ENCODE assay signal across 23 cellular contexts in genomic region chr21:42016364-42016985, GRCh38. TPM values are rescaled to one million over a fixed set of nuclear protein-coding genes. Genes with fewer than 3 reads are reported as not detected.
DNase-seq lines count a peak whose midpoint lies in the region; ATAC-seq and TF ChIP-seq lines count a peak whose summit lies in the region.
"Had no signal": no experiment of that assay in that cellular context is flagged by ENCODE, and none has a peak within 500 bp of the region (broad histone marks: within the 10 kb centered on the region; RNA-seq: fewer than 3 reads in every experiment).

No MANE protein-coding gene starts in this region.

- BruUV-seq in PC-3 (replicated peaks; lab: Mats Ljungman, UMichigan), result no TSS peak

- H2AFZ ChIP-seq in PC-3 (ENCODE audit: low read length), result no peak overlapping the region
- H2AFZ ChIP-seq in osteoblast (ENCODE audit: low read length), result no peak overlapping the region

- H4K20me1 ChIP-seq in PC-3 (ENCODE audit: low read length) (no peaks in the 10 kb centered on the region), osteoblast (ENCODE audit: insufficient read depth, low read length) (no peaks in the 10 kb centered on the region)

- intact Hi-C loops in PC-3 (cut with micrococcal nuclease), result no loop called here

- POLR2A ChIA-PET in AG04450 (lab: Yijun Ruan, JAX), result no interaction called here
- POLR2A ChIA-PET in PC-3 (lab: Charles Lee; ENCODE audit: unreplicated experiment), result no interaction called here

- H3K27me3 ChIP-seq in AG04450 (ENCODE audit: control insufficient read depth, insufficient read depth, low read length) (no peaks in the 10 kb centered on the region), PC-3 (ENCODE audit: low read length) (no peaks in the 10 kb centered on the region), osteoblast (ENCODE audit: insufficient read depth, low read length) (peaks cover 9% of the 10 kb centered on the region)
- H3K27me3 ChIP-seq: SJSA1 had no signal

- DNase-seq in AG04450 (ENCODE audit: low read depth, low spot score), result no peak
- DNase-seq in PC-3, result peak; percentile 9
- DNase-seq in fibroblast of villous mesenchyme (ENCODE audit: low read depth), result peak; percentile 76
- DNase-seq in osteoblast (ENCODE audit: insufficient read length, low spot score, missing footprints), result peak; percentile 58
- no peak for DNase-seq in activated CD4-positive, alpha-beta T cell treated with anti-CD3 and anti-CD28 coated beads, Interleukin-2, amount 50 U/mL, for 48 hours
- no peak for DNase-seq in AG08395 (ENCODE audit: low spot score)
- no peak for DNase-seq in NCI-H2029 (lab: John Stamatoyannopoulos, UW)
- no peak for DNase-seq in activated CD4-positive, alpha-beta T cell treated with anti-CD3 and anti-CD28 coated beads, Interleukin-2, amount 50 U/mL, for 4 hours
- DNase-seq: 8988T; CD8-positive, alpha-beta memory T cell; DMS53; EL; GF-D8; MM.1S; NCI-H1092; NCI-H1436 treated with DMSO at 0.1 percent for 48 hours; NCI-H2029 treated with DMSO at 0.1 percent for 48 hours; NCI-H2171; NCI-H345; NCI-H524; NCI-H82 had no signal

- no peak for TF ChIP-seq CTCF in AG04450 (IDR thresholded peaks at IDR 0.05; ENCODE audit: low read depth, low read length)
- TF ChIP-seq CTCF in PC-3 (conservative IDR thresholded peaks at IDR 0.05; ENCODE audit: low read depth, low read length), result no peak
- TF ChIP-seq CTCF in fibroblast of villous mesenchyme (IDR thresholded peaks at IDR 0.05; ENCODE audit: insufficient read depth, low read depth, low read length), result no peak
- TF ChIP-seq CTCF in osteoblast (IDR thresholded peaks at IDR 0.05; ENCODE audit: extremely low read depth, low read depth, low read length), result no peak

- H3K4me3 ChIP-seq in AG04450 (ENCODE audit: low read depth, low read length) (no peak overlapping the region), PC-3 (ENCODE audit: low read length) (no peak overlapping the region), fibroblast of villous mesenchyme (ENCODE audit: low read depth, low read length) (no peak overlapping the region), osteoblast (ENCODE audit: insufficient read depth, low read length) (no peak overlapping the region)
- H3K4me3 ChIP-seq: SJSA1 had no signal

- H3K9me2 ChIP-seq in PC-3 (replicated peaks; ENCODE audit: low read length), result no peaks in the 10 kb centered on the region

- no peak for ATAC-seq in PC-3

- H3K27ac ChIP-seq in AG04450 (ENCODE audit: low read depth, low read length) (peak overlapping the region; percentile 31), PC-3 (ENCODE audit: low read length) (no peak overlapping the region), osteoblast (ENCODE audit: low read depth, low read length) (no peak overlapping the region)
- H3K27ac ChIP-seq: C4-2B, SJSA1 had no signal

- no peaks in the 10 kb centered on the region for H3F3A ChIP-seq in PC-3 (ENCODE audit: low read length, unreplicated experiment)

- CTCF ChIA-PET in AG04450 (lab: Charles Lee), result interaction anchor here (0.7 to 2.0 kb wide), 2 partner anchors 92 to 101 kb away, joined by 3 to 4 read pairs; no protein-coding TSS in a partner anchor
- CTCF ChIA-PET in PC-3 (lab: Charles Lee), result no interaction called here

- H3K36me3 ChIP-seq in PC-3 (ENCODE audit: low read depth, low read length) (no peaks in the 10 kb centered on the region), osteoblast (ENCODE audit: insufficient read depth, low read length) (no peaks in the 10 kb centered on the region)
- H3K36me3 ChIP-seq: SJSA1 had no signal

- H3K9me3 ChIP-seq in AG04450 (ENCODE audit: control insufficient read depth, insufficient read depth, low read length) (no peaks in the 10 kb centered on the region; the same call in 1 of the 2 replicates), PC-3 (ENCODE audit: low read length) (no peaks in the 10 kb centered on the region), osteoblast (ENCODE audit: low read depth, low read length) (no peaks in the 10 kb centered on the region)
- H3K9me3 ChIP-seq: SJSA1 had no signal

- H3K79me2 ChIP-seq in PC-3 (ENCODE audit: low read length) (peaks cover 5% of the 10 kb centered on the region; the same call in 1 of the 2 replicates), osteoblast (ENCODE audit: insufficient read depth, low read length) (no peaks in the 10 kb centered on the region)

- no peak overlapping the region for H3K9ac ChIP-seq in PC-3 (ENCODE audit: low read length)

- H3K4me2 ChIP-seq in PC-3 (ENCODE audit: low read length), result no peak overlapping the region
- H3K4me2 ChIP-seq in osteoblast (ENCODE audit: insufficient read depth, low read length), result no peak overlapping the region

- H3K4me1 ChIP-seq in PC-3 (ENCODE audit: insufficient read depth, low read length), result peaks cover 15% of the 10 kb centered on the region
- no peaks in the 10 kb centered on the region for H3K4me1 ChIP-seq in osteoblast (ENCODE audit: insufficient read depth, low read length)
- H3K4me1 ChIP-seq: SJSA1 had no signal

RNA-seq across cellular contexts. Expression of gene ZBTB21, which starts 6.3 kb away (rescaled TPM):
- polyA plus RNA-seq in AG04450 (2011; rRNA removed), result 13.4 and 14.0 TPM in 2 replicates
- polyA minus RNA-seq in AG04450 (2011; rRNA and poly(A)+ RNA removed), result 26.4 and 36.3 TPM in 2 replicates
- 8.1 and 9.2 TPM in 2 replicates for total RNA-seq in PC-3 (2014; rRNA removed)
- total RNA-seq in fibroblast of villous mesenchyme, result 18.7 and 19.0 TPM in 2 replicates
- 12.7 and 13.8 TPM in 2 replicates for total RNA-seq in osteoblast

RNA-seq across cellular contexts. Expression of gene UMODL1, which starts 54.6 kb away (rescaled TPM):
- 0.01 and 0.09 TPM in 2 replicates for polyA plus RNA-seq in AG04450 (2011; rRNA removed)
- 0.05 TPM in 1 of 2 replicates, not detected in the other for polyA minus RNA-seq in AG04450 (2011; rRNA and poly(A)+ RNA removed)
- 0.58 TPM in 1 of 2 replicates, not detected in the other for total RNA-seq in PC-3 (2014; rRNA removed)
- total RNA-seq in fibroblast of villous mesenchyme, result under 0.01 TPM in 1 of 2 replicates, not detected in the other
- under 0.01 TPM in 1 of 2 replicates, not detected in the other for total RNA-seq in osteoblast
- total RNA-seq: SJSA1 had no signal
- polyA plus RNA-seq: CD8-positive, alpha-beta memory T cell had no signal

Comparison
In these comparisons a context has a peak if more than half of its experiments do, and no peak if none do; other contexts are left out.
1. DNase-seq: peak in PC-3 (single experiment), fibroblast of villous mesenchyme (single experiment) and osteoblast (single experiment); none in AG04450 (single experiment), activated CD4-positive, alpha-beta T cell treated with anti-CD3 and anti-CD28 coated beads, Interleukin-2, amount 50 U/mL, for 48 hours (0 of 2), AG08395 (single experiment), NCI-H2029 (single experiment) and activated CD4-positive, alpha-beta T cell treated with anti-CD3 and anti-CD28 coated beads, Interleukin-2, amount 50 U/mL, for 4 hours (0 of 2).